ENCODE assay signal across 28 cellular contexts in genomic region chr17:17846645-17847044, GRCh38. TPM values are rescaled to one million over a fixed set of nuclear protein-coding genes. Genes with fewer than 3 reads are reported as not detected.
DNase-seq lines count a peak whose midpoint lies in the region; ATAC-seq and TF ChIP-seq lines count a peak whose summit lies in the region.
"Had no signal": no experiment of that assay in that cellular context is flagged by ENCODE, and none has a peak within 500 bp of the region (broad histone marks: within the 10 kb centered on the region; RNA-seq: fewer than 3 reads in every experiment).

No MANE protein-coding gene starts in this region.

- H3K9ac ChIP-seq in SK-N-SH = no peak overlapping the region

- peak overlapping the region in 2 of 6 donors; percentile 34 to 53 for H3K27ac Mint-ChIP-seq in immature natural killer cell
- H3K27ac Mint-ChIP-seq: memory B cell had no signal

- intact Hi-C loops in left ventricle myocardium superior (cut with micrococcal nuclease) (no loop called here), heart right ventricle (cut with DNase I) (no loop called here)

- ATAC-seq in SK-N-SH treated with all-trans-retinoic acid at 6 μM for 48 hours = no peak
- no peak for ATAC-seq in left ventricle myocardium superior
- ATAC-seq in heart right ventricle = no peak
- ATAC-seq: left lobe of liver had no signal

- H3K36me3 ChIP-seq in SK-N-SH (replicated peaks in 1 of 2; ENCODE audit: control insufficient read depth in 1 of 2, insufficient read depth in 2 of 2, low read length in 1 of 2) = peaks cover 0 to 42% of the 10 kb centered on the region in 2 experiments
- H3K36me3 ChIP-seq in heart right ventricle = peaks cover 0 to 34% (median 5%) of the 10 kb centered on the region in 9 donors
- H3K36me3 ChIP-seq: uterus had no signal

- no peaks in the 10 kb centered on the region for H3F3A ChIP-seq in SK-N-SH (replicated peaks; ENCODE audit: insufficient read depth)

- CTCF ChIA-PET in SK-N-SH (lab: Yijun Ruan, JAX) = interaction anchor here (1.1 to 8.1 kb wide), 7 partner anchors 9 to 72 kb away, joined by 3 to 48 read pairs (median 6); no protein-coding TSS in a partner anchor

- H2AFZ ChIP-seq in SK-N-SH (ENCODE audit: low read depth) = no peak overlapping the region

- TF ChIP-seq RAD21 in SK-N-SH (IDR thresholded peaks at IDR 0.05; ENCODE audit: low read length) = no peak

- no peaks in the 10 kb centered on the region for H3K79me2 ChIP-seq in SK-N-SH (ENCODE audit: insufficient read depth)

- peak in 1 of 2 experiments; percentile 61; a peak in 1 of 4 replicates for TF ChIP-seq EP300 in SK-N-SH (IDR thresholded peaks at IDR 0.05; ENCODE audit: borderline replicate concordance in 1 of 2, low read depth in 1 of 2, low read length in 1 of 2)

- H3K9me2 ChIP-seq in SK-N-SH = no peaks in the 10 kb centered on the region

- H4K20me1 ChIP-seq in SK-N-SH (ENCODE audit: insufficient read depth) = no peaks in the 10 kb centered on the region

- H3K9me3 ChIP-seq in SK-N-SH (no peaks in the 10 kb centered on the region), heart right ventricle (no peaks in the 10 kb centered on the region)
- H3K9me3 ChIP-seq: right atrium auricular region, thoracic aorta, uterus had no signal

- H3K27me3 ChIP-seq in SK-N-SH (ENCODE audit: insufficient read depth) (no peaks in the 10 kb centered on the region), heart right ventricle (no peaks in the 10 kb centered on the region)
- H3K27me3 ChIP-seq: right atrium auricular region, uterus had no signal

- H3K4me3 ChIP-seq in SK-N-SH (ENCODE audit: low read depth in 2 of 2, low read length in 1 of 2) = no peak overlapping the region
- H3K4me3 ChIP-seq in heart right ventricle = no peak overlapping the region
- H3K4me3 ChIP-seq: right atrium auricular region, SK-N-MC, smooth muscle cell, thoracic aorta, uterus had no signal

- no peaks in the 10 kb centered on the region for H3K9me3 Mint-ChIP-seq in immature natural killer cell
- H3K9me3 Mint-ChIP-seq: activated T-helper 1 cell treated with anti-CD3 and anti-CD28 coated beads, Interleukin-12 subunit alpha, Interleukin-12 subunit beta, Interleukin-2, Interleukin-4 antibody, amounts not matched to agents 30 ng/mL and 10 ng/mL and 1 ng/mL, durations not matched to agents 14 hours and 24 hours and 36 hours; CD4-positive, CD25-positive, alpha-beta regulatory T cell; memory B cell; neural crest cell had no signal

- 81% methylated on average over 7 of the region's 8 CpGs for WGBS in SK-N-SH (ENCODE audit: low lambda C conversion rate)
- 94% methylated on average over 8 of the region's 8 CpGs for WGBS in heart right ventricle, 2 donors

- DNase-seq in SK-N-SH = peak; percentile 63
- peak; percentile 24 for DNase-seq in left ventricle myocardium superior
- no peak for DNase-seq in heart right ventricle
- DNase-seq in ecto neural progenitor cell (ENCODE audit: low spot score) = peak; percentile 47
- no peak for DNase-seq in substantia nigra (lab: John Stamatoyannopoulos, UW)
- DNase-seq in immature natural killer cell = no peak
- no peak for DNase-seq in NCI-H526 (lab: John Stamatoyannopoulos, UW)
- DNase-seq: 8988T; activated naive CD4-positive, alpha-beta T cell treated with anti-CD3 and anti-CD28 coated beads, Interleukin-2, amount 50 U/mL, for 16 hours; anterior cingulate cortex; CD4-positive, CD25-positive, alpha-beta regulatory T cell; effector CD8-positive, alpha-beta T cell; GOT3; NCI-H1092 treated with DMSO at 0.1 percent for 48 hours; NCI-H187 treated with DMSO at 0.1 percent for 48 hours; NCI-H524 treated with DMSO at 0.1 percent for 48 hours; stimulated activated naive CD4-positive, alpha-beta T cell treated with Interleukin-2 at 50 U/mL for 16 hours; T-helper 9 cell; uterus had no signal

- H3K4me1 ChIP-seq in SK-N-SH (ENCODE audit: control insufficient read depth in 1 of 2, insufficient read depth in 2 of 2, low read depth in 1 of 2, low read length in 1 of 2) (peaks cover 19 to 95% of the 10 kb centered on the region in 2 experiments; a peak in 3 of 4 replicates), heart right ventricle (peaks cover 27 to 57% (median 42%) of the 10 kb centered on the region in 9 donors)

- H3K4me3 Mint-ChIP-seq in immature natural killer cell = no peak overlapping the region
- H3K4me3 Mint-ChIP-seq: activated T-helper 1 cell treated with anti-CD3 and anti-CD28 coated beads, Interleukin-12 subunit alpha, Interleukin-12 subunit beta, Interleukin-2, Interleukin-4 antibody, amounts not matched to agents 30 ng/mL and 10 ng/mL and 1 ng/mL, durations not matched to agents 14 hours and 24 hours and 36 hours; memory B cell; neural crest cell had no signal

- H3K27me3 Mint-ChIP-seq in immature natural killer cell (ENCODE audit: low read depth in 3 of 3) = peaks cover 0 to 19% (median 15%) of the 10 kb centered on the region in 3 donors
- H3K27me3 Mint-ChIP-seq: CD4-positive, CD25-positive, alpha-beta regulatory T cell; memory B cell had no signal

- no peaks in the 10 kb centered on the region for H3K36me3 Mint-ChIP-seq in immature natural killer cell
- H3K36me3 Mint-ChIP-seq: memory B cell had no signal

- H3K4me1 Mint-ChIP-seq in immature natural killer cell = peaks cover 44 to 51% of the 10 kb centered on the region in 2 donors

- POLR2A ChIA-PET in SK-N-SH (lab: Yijun Ruan, JAX) = interaction anchor here (4.1 kb wide), 1 partner anchor 10 kb away, joined by 34 read pairs; the partner anchor contains the start of gene SREBF1

- TF ChIP-seq CTCF in SK-N-SH (IDR thresholded peaks at IDR 0.05) (no peak), heart right ventricle (IDR thresholded peaks at IDR 0.05) (no peak)

- H3K4me2 ChIP-seq in SK-N-SH = no peak overlapping the region
- H3K4me2 ChIP-seq: smooth muscle cell had no signal

- H3K27ac ChIP-seq in SK-N-SH (ENCODE audit: low read depth in 2 of 2, low read length in 1 of 2) (peak overlapping the region in 1 of 2 experiments; percentile 76; a peak in 1 of 4 replicates), heart right ventricle (peak overlapping the region in 1 of 10 donors; percentile 5), substantia nigra (ENCODE audit: low read depth, low read length, poor library complexity, severe bottlenecking) (peak overlapping the region; percentile 21)
- H3K27ac ChIP-seq: SK-N-MC, thoracic aorta had no signal

TF ChIP-seq in SK-N-SH, 30 proteins besides CTCF, POLR2A, EP300 and RAD21:
- TF ChIP-seq RCOR1 (IDR thresholded peaks at IDR 0.05; ENCODE audit: low read length) (peak; percentile 79), SIN3A (IDR thresholded peaks at IDR 0.05; ENCODE audit: borderline replicate concordance, low read depth, low read length) (no peak)

TF ChIP-seq in SK-N-SH treated with all-trans-retinoic acid at 6 μM for 48 hours, 23 proteins besides CTCF, POLR2A, EP300 and RAD21:
- TF ChIP-seq CSRNP3 (CRISPR knock-in tag; IDR thresholded peaks at IDR 0.05) = no peak
- TF ChIP-seq, protein P1, sequence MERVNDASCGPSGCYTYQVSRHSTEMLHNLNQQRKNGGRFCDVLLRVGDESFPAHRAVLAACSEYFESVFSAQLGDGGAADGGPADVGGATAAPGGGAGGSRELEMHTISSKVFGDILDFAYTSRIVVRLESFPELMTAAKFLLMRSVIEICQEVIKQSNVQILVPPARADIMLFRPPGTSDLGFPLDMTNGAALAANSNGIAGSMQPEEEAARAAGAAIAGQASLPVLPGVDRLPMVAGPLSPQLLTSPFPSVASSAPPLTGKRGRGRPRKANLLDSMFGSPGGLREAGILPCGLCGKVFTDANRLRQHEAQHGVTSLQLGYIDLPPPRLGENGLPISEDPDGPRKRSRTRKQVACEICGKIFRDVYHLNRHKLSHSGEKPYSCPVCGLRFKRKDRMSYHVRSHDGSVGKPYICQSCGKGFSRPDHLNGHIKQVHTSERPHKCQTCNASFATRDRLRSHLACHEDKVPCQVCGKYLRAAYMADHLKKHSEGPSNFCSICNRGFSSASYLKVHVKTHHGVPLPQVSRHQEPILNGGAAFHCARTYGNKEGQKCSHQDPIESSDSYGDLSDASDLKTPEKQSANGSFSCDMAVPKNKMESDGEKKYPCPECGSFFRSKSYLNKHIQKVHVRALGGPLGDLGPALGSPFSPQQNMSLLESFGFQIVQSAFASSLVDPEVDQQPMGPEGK (CRISPR knock-in tag; IDR thresholded peaks at IDR 0.05; ENCODE audit: borderline replicate concordance) = no peak

RNA-seq across cellular contexts. Expression of gene SREBF1, which starts 9.9 kb away (rescaled TPM):
- polyA plus RNA-seq in SK-N-SH (2012; rRNA removed) = 15.9 and 20.4 TPM in 2 replicates
- polyA plus RNA-seq in SK-N-SH (2012; cell fraction: cytosol; rRNA removed) = 5.3 and 8.6 TPM in 2 replicates
- 92.2 and 140 TPM in 2 replicates for polyA plus RNA-seq in SK-N-SH (2012; cell fraction: nucleus; rRNA removed)
- total RNA-seq in left ventricle myocardium superior = 15.2 TPM
- total RNA-seq in heart right ventricle = 10 to 100 TPM in 8 of 10 donors, 1 to 10 TPM in 2; 9.0 to 44.1 (median 16.4) TPM
- 10 to 100 TPM; 49.0 to 61.2 TPM for polyA plus RNA-seq in heart right ventricle
- polyA plus RNA-seq in immature natural killer cell = 10 to 100 TPM in 1 of 3 donors, 1 to 10 TPM in 2; 2.9 to 13.4 (median 4.4) TPM

Comparison
In these comparisons a context has a peak if more than half of its experiments do, and no peak if none do; other contexts are left out.
1. DNase-seq: peak in SK-N-SH (single experiment), left ventricle myocardium superior (single experiment) and ecto neural progenitor cell (single experiment); none in heart right ventricle (0 of 2), substantia nigra (0 of 49), immature natural killer cell (0 of 3) and NCI-H526 (0 of 2).